In the genomic region with DNA sequence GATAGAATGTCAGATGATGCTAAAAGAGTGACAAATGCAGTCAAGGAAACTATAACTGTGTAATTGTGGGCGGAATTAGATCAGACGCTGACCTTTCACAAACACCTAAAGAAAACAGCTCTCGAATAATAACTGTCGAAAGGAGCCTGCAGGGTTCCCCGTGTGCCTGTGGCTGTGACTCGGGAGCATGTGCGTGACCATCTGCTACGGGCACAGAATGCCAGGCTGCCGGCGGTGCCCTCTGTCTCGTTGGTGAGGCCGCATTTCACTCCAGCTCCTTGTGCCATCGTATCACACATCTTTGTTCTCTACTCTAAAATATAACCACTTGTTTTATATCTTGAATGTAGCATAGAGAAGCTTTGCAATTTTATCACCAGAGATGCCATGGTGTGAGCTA, we compare ENCODE assay signal across 20 cellular contexts.
"Had no signal": no experiment of that assay in that cellular context is flagged by ENCODE, and none has a peak within 500 bp of the region (broad histone marks: within the 10 kb centered on the region; RNA-seq: fewer than 3 reads in every experiment).

No MANE protein-coding gene starts in this region.

- H3K27me3 Mint-ChIP-seq: memory B cell; naive thymus-derived CD4-positive, alpha-beta T cell had no signal

- DNase-seq: dermis blood vessel endothelial cell; effector CD4-positive, alpha-beta T cell; effector memory CD4-positive, alpha-beta T cell; foreskin keratinocyte; gastrocnemius medialis; glutamatergic neuron; head of caudate nucleus; heart right ventricle; hippocampal formation; islet precursor cell; kidney; kidney glomerular epithelial cell; left colon; left ventricle myocardium inferior; mammary epithelial cell; mesendoderm; midbrain; naive thymus-derived CD4-positive, alpha-beta T cell had no signal

- H3K36me3 Mint-ChIP-seq: memory B cell; naive thymus-derived CD4-positive, alpha-beta T cell had no signal

- H3K27ac Mint-ChIP-seq: memory B cell; naive thymus-derived CD4-positive, alpha-beta T cell had no signal

- H3K4me1 Mint-ChIP-seq: memory B cell had no signal

- H3K4me3 Mint-ChIP-seq: memory B cell; naive thymus-derived CD4-positive, alpha-beta T cell had no signal

- ATAC-seq: foreskin keratinocyte; gastrocnemius medialis; heart right ventricle; left colon; left lobe of liver; naive thymus-derived CD4-positive, alpha-beta T cell had no signal

- H3K9me3 Mint-ChIP-seq: naive thymus-derived CD4-positive, alpha-beta T cell had no signal
